1 cellular context compared by ENCODE assay signal in the genomic region with DNA sequence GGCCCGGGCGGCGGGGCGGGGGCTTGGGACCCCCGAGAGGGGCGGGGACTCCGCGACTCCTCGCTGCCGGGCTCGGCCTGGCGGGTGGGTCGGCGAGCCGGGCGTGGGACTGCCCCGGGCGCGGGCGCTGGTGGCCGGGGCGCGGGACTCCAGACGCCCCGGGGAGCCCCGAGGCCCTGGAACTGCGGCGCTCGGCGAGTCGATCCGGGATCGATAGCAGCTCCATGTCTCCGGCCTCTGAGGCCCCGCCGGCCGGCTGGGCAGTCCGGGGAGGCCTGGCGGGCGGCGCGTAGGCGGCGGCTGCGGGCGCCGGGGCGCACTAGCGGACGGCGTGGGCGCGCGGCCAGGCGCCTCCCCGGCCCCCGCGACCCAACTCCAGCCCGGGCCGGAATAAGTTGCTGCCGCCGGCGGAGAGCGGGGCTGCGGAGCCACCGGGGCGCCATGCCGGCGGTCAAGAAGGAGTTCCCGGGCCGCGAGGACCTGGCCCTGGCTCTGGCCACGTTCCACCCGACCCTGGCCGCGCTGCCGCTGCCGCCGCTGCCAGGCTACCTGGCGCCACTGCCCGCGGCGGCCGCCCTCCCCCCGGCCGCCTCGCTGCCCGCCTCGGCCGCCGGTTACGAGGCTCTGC.
TF ChIP-seq lines count a peak whose summit lies in the region.

No MANE protein-coding gene starts in this region.

TF ChIP-seq in neural cell, 6 proteins besides CTCF, POLR2A, EP300 and RAD21 (continued from another document):
- TF ChIP-seq, protein P1, sequence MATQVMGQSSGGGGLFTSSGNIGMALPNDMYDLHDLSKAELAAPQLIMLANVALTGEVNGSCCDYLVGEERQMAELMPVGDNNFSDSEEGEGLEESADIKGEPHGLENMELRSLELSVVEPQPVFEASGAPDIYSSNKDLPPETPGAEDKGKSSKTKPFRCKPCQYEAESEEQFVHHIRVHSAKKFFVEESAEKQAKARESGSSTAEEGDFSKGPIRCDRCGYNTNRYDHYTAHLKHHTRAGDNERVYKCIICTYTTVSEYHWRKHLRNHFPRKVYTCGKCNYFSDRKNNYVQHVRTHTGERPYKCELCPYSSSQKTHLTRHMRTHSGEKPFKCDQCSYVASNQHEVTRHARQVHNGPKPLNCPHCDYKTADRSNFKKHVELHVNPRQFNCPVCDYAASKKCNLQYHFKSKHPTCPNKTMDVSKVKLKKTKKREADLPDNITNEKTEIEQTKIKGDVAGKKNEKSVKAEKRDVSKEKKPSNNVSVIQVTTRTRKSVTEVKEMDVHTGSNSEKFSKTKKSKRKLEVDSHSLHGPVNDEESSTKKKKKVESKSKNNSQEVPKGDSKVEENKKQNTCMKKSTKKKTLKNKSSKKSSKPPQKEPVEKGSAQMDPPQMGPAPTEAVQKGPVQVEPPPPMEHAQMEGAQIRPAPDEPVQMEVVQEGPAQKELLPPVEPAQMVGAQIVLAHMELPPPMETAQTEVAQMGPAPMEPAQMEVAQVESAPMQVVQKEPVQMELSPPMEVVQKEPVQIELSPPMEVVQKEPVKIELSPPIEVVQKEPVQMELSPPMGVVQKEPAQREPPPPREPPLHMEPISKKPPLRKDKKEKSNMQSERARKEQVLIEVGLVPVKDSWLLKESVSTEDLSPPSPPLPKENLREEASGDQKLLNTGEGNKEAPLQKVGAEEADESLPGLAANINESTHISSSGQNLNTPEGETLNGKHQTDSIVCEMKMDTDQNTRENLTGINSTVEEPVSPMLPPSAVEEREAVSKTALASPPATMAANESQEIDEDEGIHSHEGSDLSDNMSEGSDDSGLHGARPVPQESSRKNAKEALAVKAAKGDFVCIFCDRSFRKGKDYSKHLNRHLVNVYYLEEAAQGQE (IDR thresholded peaks at IDR 0.05; ENCODE audit: borderline replicate concordance) = no peak
